ENCODE assay signal across 19 cellular contexts in genomic region chr2:172178035-172178434, GRCh38.
A peak's percentile ranks its signal among the peaks of the same experiment; 100 is the strongest.
DNase-seq lines count a peak whose midpoint lies in the region; ATAC-seq and TF ChIP-seq lines count a peak whose summit lies in the region.
"Had no signal": no experiment of that assay in that cellular context is flagged by ENCODE, and none has a peak within 500 bp of the region (broad histone marks: within the 10 kb centered on the region; RNA-seq: fewer than 3 reads in every experiment).

No MANE protein-coding gene starts in this region.

- DNase-seq in HFFc6 (peak; percentile 71), RWPE1 (ENCODE audit: low spot score) (peak; percentile 60), glomerular visceral epithelial cell (ENCODE audit: extremely low spot score) (peak; percentile 59), SW 1271 (lab: John Stamatoyannopoulos, UW) (no peak), G401 (ENCODE audit: low spot score) (no peak), NCI-H1105 treated with DMSO at 0.1 percent for 48 hours (lab: John Stamatoyannopoulos, UW) (no peak)
- DNase-seq: activated B cell treated with CpG ODN at 0.5 μM for 24 hours; activated effector memory CD4-positive, alpha-beta T cell treated with anti-CD3 and anti-CD28 coated beads, Interleukin-2, amount 50 U/mL, for 16 hours; amygdala; Calu3; glutamatergic neuron; NCI-H1436; NCI-H510A; stimulated activated naive CD4-positive, alpha-beta T cell; T-helper 1 cell; transverse colon had no signal

- in situ Hi-C loops in G401 (cut with HindIII; ENCODE audit: low sequenced_read_pairs) = loop anchor here (10.0 kb wide), 1 partner anchor 257 kb away; no protein-coding TSS in a partner anchor

- ATAC-seq in HG02759 (IDR thresholded peaks at IDR 0.05; ENCODE audit: unreplicated experiment) = no peak

- POLR2A ChIA-PET in RWPE1 (lab: Yijun Ruan, JAX; ENCODE audit: low non-redundant PET) = no interaction called here

- CTCF ChIA-PET in RWPE1 (lab: Yijun Ruan, JAX) = interaction anchor here (0.6 to 0.7 kb wide), 2 partner anchors 54 to 249 kb away, joined by 3 read pairs; no protein-coding TSS in a partner anchor

- H3K4me1 ChIP-seq in ACC112 (ENCODE audit: control insufficient read depth, insufficient read depth, low read length, unreplicated experiment) = peaks cover 10% of the 10 kb centered on the region

- no peaks in the 10 kb centered on the region for H3K9me3 Mint-ChIP-seq in HFFc6

- no peak for TF ChIP-seq CTCF in HFFc6 (IDR thresholded peaks at IDR 0.05)
- TF ChIP-seq CTCF in RWPE1 (conservative IDR thresholded peaks at IDR 0.05; ENCODE audit: low read depth) = no peak

- H3K27ac ChIP-seq in ACC112 (ENCODE audit: low read depth, low read length) = no peak overlapping the region
- H3K27ac ChIP-seq in RWPE1 = no peak overlapping the region
- H3K27ac ChIP-seq: transverse colon had no signal

- no peaks in the 10 kb centered on the region for H3K36me3 ChIP-seq in ACC112 (ENCODE audit: insufficient read depth, low read length)
- H3K36me3 ChIP-seq: transverse colon had no signal

- H3K27me3 Mint-ChIP-seq in HFFc6 (ENCODE audit: insufficient read depth) = no peaks in the 10 kb centered on the region

- H2AFZ ChIP-seq in ACC112 (ENCODE audit: low read length, unreplicated experiment) = peak overlapping the region; percentile 18

- H3K4me1 Mint-ChIP-seq in HFFc6 (ENCODE audit: low read depth) = peaks cover 54% of the 10 kb centered on the region

- H3K36me3 Mint-ChIP-seq in HFFc6 (ENCODE audit: low read depth) = no peaks in the 10 kb centered on the region

- no peak overlapping the region for H3K4me3 ChIP-seq in ACC112 (ENCODE audit: low read depth, low read length)
- H3K4me3 ChIP-seq: smooth muscle cell, transverse colon had no signal

- H3K79me2 ChIP-seq in ACC112 (ENCODE audit: control insufficient read depth, insufficient read depth, low read length, unreplicated experiment) = no peaks in the 10 kb centered on the region

- no peak overlapping the region; the same call in 1 of the 2 replicates for H3K4me3 Mint-ChIP-seq in HFFc6
- H3K4me3 Mint-ChIP-seq: activated B cell treated with CpG ODN at 0.5 μM for 24 hours had no signal

- no peaks in the 10 kb centered on the region for H3K27me3 ChIP-seq in ACC112 (ENCODE audit: insufficient read depth, low read length)

- H3K27ac Mint-ChIP-seq in HFFc6 = peak overlapping the region; percentile 80
- H3K27ac Mint-ChIP-seq: activated B cell treated with CpG ODN at 0.5 μM for 24 hours had no signal

Comparison
In these comparisons a context has a peak if more than half of its experiments do, and no peak if none do; other contexts are left out.
1. DNase-seq: peak in HFFc6 (single experiment), RWPE1 (single experiment) and glomerular visceral epithelial cell (single experiment); none in SW 1271 (0 of 2), G401 (single experiment) and NCI-H1105 treated with DMSO at 0.1 percent for 48 hours (single experiment).